7 cellular contexts compared by ENCODE assay signal in the genomic region with DNA sequence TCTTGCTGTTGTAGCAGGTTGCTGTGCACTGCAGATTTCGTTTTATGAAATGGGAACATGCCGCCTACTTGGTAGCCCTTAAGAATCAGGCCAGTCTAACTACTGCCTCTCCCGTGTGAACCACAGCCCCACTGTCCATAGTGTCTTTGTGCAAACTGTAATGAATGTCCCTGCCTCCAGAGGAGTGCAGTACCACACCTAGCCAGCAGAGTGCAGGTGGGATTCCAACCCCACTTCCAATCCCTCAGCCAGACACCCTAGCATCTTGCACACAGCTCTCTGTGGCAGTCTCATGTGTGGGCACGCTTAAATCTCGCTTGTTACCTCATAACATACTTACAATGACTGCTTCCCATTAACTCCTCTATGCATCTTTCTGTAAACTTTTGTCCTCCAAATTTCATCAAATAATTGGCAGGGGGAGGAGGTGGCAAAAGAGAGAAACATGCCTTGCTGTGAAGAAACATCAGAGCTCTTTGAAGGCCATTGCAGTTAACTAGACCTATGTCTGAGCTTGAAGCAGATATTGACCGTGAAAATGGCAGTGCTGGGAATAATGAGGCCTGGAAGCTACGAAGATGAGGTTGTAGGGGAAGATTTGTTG. TPM values are rescaled to one million over a fixed set of nuclear protein-coding genes. Genes with fewer than 3 reads are reported as not detected.
DNase-seq lines count a peak whose midpoint lies in the region; ATAC-seq and TF ChIP-seq lines count a peak whose summit lies in the region.

No MANE protein-coding gene starts in this region.

- H3K4me1 ChIP-seq in neuronal stem cell (ENCODE audit: control insufficient read depth in 2 of 2, insufficient read depth in 1 of 2, low read depth in 1 of 2, low read length in 2 of 2), result no peaks in the 10 kb centered on the region

- no peak overlapping the region for H3K27ac ChIP-seq in neuronal stem cell (replicated peaks; ENCODE audit: low read length)

- no peak overlapping the region for H3K4ac ChIP-seq in neuronal stem cell (ENCODE audit: low read length)

- no peak overlapping the region for H2BK5ac ChIP-seq in neuronal stem cell (ENCODE audit: low read length)

- WGBS in neuronal stem cell (ENCODE audit: extremely low coverage in 2 of 2, insufficient read length in 2 of 2, insufficient replicate concordance in 1 of 2), 2 donors, result no CpG with 5 or more reads among the region's 7 CpGs

- H2BK120ac ChIP-seq in neuronal stem cell (ENCODE audit: low read depth, low read length), result no peak overlapping the region

- no peak overlapping the region for H2BK12ac ChIP-seq in neuronal stem cell (ENCODE audit: low read length)

- TF ChIP-seq POLR2A in GM18505 (IDR thresholded peaks at IDR 0.05; ENCODE audit: borderline replicate concordance, extremely low read depth, insufficient read depth, insufficient read length), result no peak

- H4K8ac ChIP-seq in neuronal stem cell (ENCODE audit: low read depth, low read length), result no peak overlapping the region

- no peaks in the 10 kb centered on the region for H3K79me1 ChIP-seq in neuronal stem cell (ENCODE audit: low read depth, low read length)

- no peak overlapping the region for H2AFZ ChIP-seq in neuronal stem cell (ENCODE audit: low read length)

- ATAC-seq in GM18505 (IDR thresholded peaks at IDR 0.05; ENCODE audit: unreplicated experiment) (peak; percentile 86), HG02884 (IDR thresholded peaks at IDR 0.05; ENCODE audit: unreplicated experiment) (peak; percentile 84), HG03457 (IDR thresholded peaks at IDR 0.05; ENCODE audit: unreplicated experiment) (no peak)

- no peak overlapping the region for H3K23ac ChIP-seq in neuronal stem cell (ENCODE audit: low read depth, low read length, poor library complexity)

- H3K27me3 ChIP-seq in neuronal stem cell (ENCODE audit: control insufficient read depth in 3 of 3, insufficient read depth in 3 of 3, low read depth in 1 of 3, low read length in 3 of 3), result no peaks in the 10 kb centered on the region

- DNase-seq in T follicular helper cell (ENCODE audit: low read depth) (peak; percentile 31), T47D (ENCODE audit: low read depth in 1 of 2, low spot score in 1 of 2) (peak; percentile 12 to 74), neuronal stem cell (ENCODE audit: low spot score) (peak; percentile 17), AG08395 (ENCODE audit: low spot score) (no peak)

- no peaks in the 10 kb centered on the region for H3K9me3 ChIP-seq in neuronal stem cell (replicated peaks in 1 of 2; ENCODE audit: control insufficient read depth in 2 of 2, insufficient read depth in 1 of 2, low read depth in 1 of 2, low read length in 2 of 2)

- H2BK15ac ChIP-seq in neuronal stem cell (ENCODE audit: low read length), result no peak overlapping the region

- peaks cover 0 to 10% of the 10 kb centered on the region in 2 donors for H3K36me3 ChIP-seq in neuronal stem cell (replicated peaks in 1 of 2; ENCODE audit: control insufficient read depth in 2 of 2, insufficient read depth in 2 of 2, low read length in 2 of 2)

- in situ Hi-C loops in T47D (cut with HindIII; ENCODE audit: low pct_unique_long_range_greater_than_20kb, low sequenced_read_pairs), result no loop called here

- no peak overlapping the region for H2AK5ac ChIP-seq in neuronal stem cell (ENCODE audit: low read depth, low read length)

- no peak overlapping the region for H3K4me3 ChIP-seq in neuronal stem cell (ENCODE audit: low read length in 2 of 2)

- H3K18ac ChIP-seq in neuronal stem cell (ENCODE audit: low read length), result no peak overlapping the region

- H3K4me2 ChIP-seq in neuronal stem cell (ENCODE audit: insufficient read depth, low read length, poor library complexity, severe bottlenecking), result no peak overlapping the region

- no peak overlapping the region for H3K14ac ChIP-seq in neuronal stem cell (ENCODE audit: low read length)

- no peak overlapping the region for H4K91ac ChIP-seq in neuronal stem cell (ENCODE audit: low read depth, low read length, poor library complexity)

- no peak overlapping the region for H3K9ac ChIP-seq in neuronal stem cell (ENCODE audit: low read depth, low read length, poor library complexity)

RNA-seq across cellular contexts. Expression of a gene that starts 47.2 kb away (rescaled TPM):
- 0.11 TPM for polyA plus RNA-seq in neuronal stem cell (2013, experiment 1 of 2)
- 0.11 TPM for polyA plus RNA-seq in neuronal stem cell (2013, experiment 2 of 2)

RNA-seq across cellular contexts. Expression of a gene that starts 47.4 kb away (rescaled TPM):
- polyA plus RNA-seq in neuronal stem cell (2013, experiment 1 of 2), result 5.9 TPM
- 5.6 TPM for polyA plus RNA-seq in neuronal stem cell (2013, experiment 2 of 2)
